In the genomic region with DNA sequence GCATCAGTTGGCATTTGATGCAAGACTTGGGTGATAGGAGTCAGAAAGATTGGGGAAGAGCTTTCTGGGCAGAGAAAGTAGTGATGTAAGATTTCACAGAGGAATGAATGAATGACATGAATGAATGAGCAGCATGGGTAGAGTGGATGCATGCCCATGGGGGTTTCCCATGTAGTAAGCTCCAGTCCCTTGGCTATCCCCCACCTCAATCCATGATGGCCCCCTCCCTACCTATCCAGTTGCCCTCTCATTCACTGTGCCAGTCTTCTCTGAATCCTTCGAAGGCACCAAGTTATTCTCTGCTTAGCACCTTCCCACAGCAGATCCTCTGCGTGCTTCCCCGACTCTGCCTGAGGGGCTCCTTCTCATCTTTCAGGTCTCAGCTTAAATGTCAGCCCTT, we compare ENCODE assay signal across 21 cellular contexts. TPM values are rescaled to one million over a fixed set of nuclear protein-coding genes. Genes with fewer than 3 reads are reported as not detected.
A peak's percentile ranks its signal among the peaks of the same experiment; 100 is the strongest.
DNase-seq lines count a peak whose midpoint lies in the region; ATAC-seq, FAIRE-seq and TF ChIP-seq lines count a peak whose summit lies in the region.
"Had no signal": no experiment of that assay in that cellular context is flagged by ENCODE, and none has a peak within 500 bp of the region (broad histone marks: within the 10 kb centered on the region; RNA-seq: fewer than 3 reads in every experiment).

No MANE protein-coding gene starts in this region.

- no peaks in the 10 kb centered on the region; the same call in 1 of the 2 replicates for H3K4me1 ChIP-seq in HEK293 (ENCODE audit: control insufficient read depth, insufficient read depth, low read length)
- H3K4me1 ChIP-seq in K562 (replicated peaks in 1 of 2; ENCODE audit: control insufficient read depth in 2 of 2, insufficient read depth in 2 of 2, low read length in 2 of 2) = no peaks in the 10 kb centered on the region
- no peaks in the 10 kb centered on the region for H3K4me1 ChIP-seq in sigmoid colon
- no peaks in the 10 kb centered on the region for H3K4me1 ChIP-seq in vagina
- H3K4me1 ChIP-seq: BLaER1, Caco-2 had no signal

- no peak overlapping the region for H3K9ac ChIP-seq in K562 (ENCODE audit: insufficient read depth in 1 of 2, low read depth in 2 of 2, low read length in 2 of 2)
- H3K9ac ChIP-seq: BLaER1, GM23248 had no signal

- BruUV-seq in K562 (replicated peaks; lab: Mats Ljungman, UMichigan) = no TSS peak

- H3K27ac ChIP-seq in HEK293 (ENCODE audit: extremely low read depth, low read depth, low read length) (no peak overlapping the region), K562 (ENCODE audit: extremely low read depth, low read depth, low read length) (no peak overlapping the region), sigmoid colon (no peak overlapping the region), vagina (no peak overlapping the region)
- H3K27ac ChIP-seq: BLaER1, C4-2B, GM23248 had no signal

- H3K27me3 ChIP-seq in K562 (ENCODE audit: control insufficient read depth in 2 of 2, insufficient read depth in 2 of 2, low read length in 2 of 2) (peaks cover 2 to 9% of the 10 kb centered on the region in 2 experiments; a peak in 2 of 5 replicates), sigmoid colon (no peaks in the 10 kb centered on the region), vagina (no peaks in the 10 kb centered on the region)
- H3K27me3 ChIP-seq: BLaER1 had no signal

- no peaks in the 10 kb centered on the region for H3K79me2 ChIP-seq in K562 (ENCODE audit: control insufficient read depth, insufficient read depth, low read length)

- H3K4me3 ChIP-seq in HEK293 (ENCODE audit: low read depth, low read length) = no peak overlapping the region
- no peak overlapping the region for H3K4me3 ChIP-seq in K562
- H3K4me3 ChIP-seq in sigmoid colon = no peak overlapping the region
- no peak overlapping the region for H3K4me3 ChIP-seq in vagina
- H3K4me3 ChIP-seq: BLaER1, GM23248 had no signal

- H3K9me1 ChIP-seq in K562 (ENCODE audit: control insufficient read depth, insufficient read depth, low read length) = no peaks in the 10 kb centered on the region

- no peak for ATAC-seq in K562
- ATAC-seq in HG03469 (IDR thresholded peaks at IDR 0.05; ENCODE audit: unreplicated experiment) = no peak
- ATAC-seq: CD8-positive, alpha-beta T cell had no signal

- H2AFZ ChIP-seq in K562 (ENCODE audit: low read depth, low read length) = no peak overlapping the region
- H2AFZ ChIP-seq: GM23248 had no signal

- H3K36me3 ChIP-seq in HEK293 (ENCODE audit: control insufficient read depth in 2 of 2, insufficient read depth in 1 of 2, low read length in 2 of 2) (no peaks in the 10 kb centered on the region; a peak in 1 of 3 replicates), K562 (ENCODE audit: control insufficient read depth, insufficient read depth, low read length) (no peaks in the 10 kb centered on the region), sigmoid colon (no peaks in the 10 kb centered on the region), vagina (no peaks in the 10 kb centered on the region)

- no peak for FAIRE-seq in K562 (lab: Jason Lieb, UNC)
- FAIRE-seq: A204.1, G401.6, GM19239, H1 had no signal

- no peak overlapping the region for H3K4me2 ChIP-seq in K562 (ENCODE audit: insufficient read depth, low read length)
- H3K4me2 ChIP-seq: BLaER1 had no signal

- no peaks in the 10 kb centered on the region; the same call in 1 of the 2 replicates for H4K20me1 ChIP-seq in K562 (replicated peaks; ENCODE audit: control insufficient read depth, insufficient read depth, low read length)
- H4K20me1 ChIP-seq: BLaER1 had no signal

- TF ChIP-seq RAD21 in K562 (CRISPR knock-in tag; conservative IDR thresholded peaks at IDR 0.05 in 1 of 2, IDR thresholded peaks at IDR 0.05 in 1 of 2) = no peak

- TF ChIP-seq POLR2A in K562 (conservative IDR thresholded peaks at IDR 0.05) (no peak), sigmoid colon (IDR thresholded peaks at IDR 0.05) (no peak), vagina (IDR thresholded peaks at IDR 0.05) (no peak)

- H3K9me3 ChIP-seq in HEK293 (ENCODE audit: control insufficient read depth, insufficient read depth, low read depth, low read length) (no peaks in the 10 kb centered on the region), K562 (replicated peaks; ENCODE audit: control insufficient read depth, insufficient read depth, low read depth, low read length) (no peaks in the 10 kb centered on the region), sigmoid colon (no peaks in the 10 kb centered on the region), vagina (no peaks in the 10 kb centered on the region)
- H3K9me3 ChIP-seq: BLaER1, Caco-2 had no signal

- CTCF ChIA-PET in HEK293 (lab: Yijun Ruan, JAX) = interaction anchor here (0.6 to 2.1 kb wide), 2 partner anchors 19 to 721 kb away, joined by 3 to 8 read pairs; no protein-coding TSS in a partner anchor
- CTCF ChIA-PET in HEK293T (lab: Yijun Ruan, JAX) = interaction anchor here (0.9 kb wide), 1 partner anchor 19 kb away, joined by 4 read pairs; no protein-coding TSS in a partner anchor
- CTCF ChIA-PET in K562 (lab: Yijun Ruan, JAX; ENCODE audit: low intra/inter-chr PET ratio) = no interaction called here

- POLR2A ChIA-PET in HEK293 (lab: Yijun Ruan, JAX) = no interaction called here
- POLR2A ChIA-PET in HEK293T (lab: Yijun Ruan, JAX) = no interaction called here
- POLR2A ChIA-PET in K562 (lab: Yijun Ruan, JAX) = interaction anchor here (1.2 kb wide), 1 partner anchor 10 kb away, joined by 4 read pairs; no protein-coding TSS in a partner anchor

- TF ChIP-seq CTCF in HEK293 (tag by site-specific recombination; IDR thresholded peaks at IDR 0.05) (no peak), K562 (IDR thresholded peaks at IDR 0.05 in 2 of 3, conservative IDR thresholded peaks at IDR 0.05 in 1 of 3; ENCODE audit: insufficient read depth in 2 of 3, low read depth in 1 of 3, low read length in 3 of 3) (no peak), sigmoid colon (IDR thresholded peaks at IDR 0.05) (no peak), vagina (IDR thresholded peaks at IDR 0.05) (no peak)

- DNase-seq in HEK293T (ENCODE audit: extremely low spot score) (no peak), K562 (ENCODE audit: extremely low read depth in 1 of 4, low spot score in 3 of 4) (no peak), sigmoid colon (no peak), vagina (ENCODE audit: extremely low spot score in 2 of 2) (no peak)
- DNase-seq: Caco-2; CD4-positive, CD25-positive, alpha-beta regulatory T cell; CD8-positive, alpha-beta T cell; DMS153; DND-41; GM23248; H7; HCEC 1CT; HFFc6 had no signal

- in situ Hi-C loops in K562 (cut with MboI) = no loop called here

- intact Hi-C loops in K562 (cut with micrococcal nuclease) (no loop called here), sigmoid colon (cut with DNase I) (no loop called here), vagina (cut with DNase I) (loop anchor here (10.0 kb wide), 1 partner anchor 121 kb away; no protein-coding TSS in a partner anchor)

- 4% methylated on average over 3 of the region's 3 CpGs for WGBS in K562 (ENCODE audit: insufficient coverage, low coverage, missing lambda C conversion rate)
- WGBS in sigmoid colon, 2 donors = 64 to 67% methylated on average over 3 of the region's 3 CpGs

- TF ChIP-seq EP300 in K562 (IDR thresholded peaks at IDR 0.05; ENCODE audit: low read length) = no peak
- no peak for TF ChIP-seq EP300 in sigmoid colon (IDR thresholded peaks at IDR 0.05)

TF ChIP-seq in HEK293T, 16 proteins besides CTCF, POLR2A, EP300 and RAD21 (continues in another document):
- no peak for TF ChIP-seq NFRKB (IDR thresholded peaks at IDR 0.05)
- no peak for TF ChIP-seq ZNF384 (IDR thresholded peaks at IDR 0.05)

TF ChIP-seq in K562, 482 proteins besides CTCF, POLR2A, EP300 and RAD21 (continues in another document):
- peak; percentile 55; the same call in 1 of the 2 replicates for TF ChIP-seq ZNF24 (IDR thresholded peaks at IDR 0.05)

RNA-seq across cellular contexts. Expression of a gene that starts 32.0 kb away (rescaled TPM):
- 26.1 and 39.0 TPM in 2 replicates for total RNA-seq in K562 (2011; cell fraction: chromatin; rRNA removed; ENCODE audit: low replicate concordance)
- total RNA-seq in K562 (2011; cell fraction: nucleolus; rRNA removed) = 26.8 and 29.5 TPM in 2 replicates
- total RNA-seq in K562 (2011; cell fraction: nucleoplasm; rRNA removed) = 45.2 and 60.2 TPM in 2 replicates
- total RNA-seq in K562 (2014; rRNA removed) (78.2 and 162 TPM in 2 replicates), K562 (2014; rRNA removed; fragmentation: Illumina TruSeq; extraction: Trizol) (245 and 297 TPM in 2 replicates), K562 (2015; rRNA removed; fragmentation: Illumina TruSeq; extraction: Trizol) (236 and 260 TPM in 2 replicates), K562 (2021) (247 and 250 TPM in 2 replicates), sigmoid colon (100 to 1,000 TPM in 2 of 4 donors, 10 to 100 TPM in 2; 65.6 to 106 (median 87.9) TPM), vagina (77.8 TPM)
- polyA plus RNA-seq in K562 (2011; rRNA removed) (213 and 281 TPM in 2 replicates), K562 (2014; fragmentation: Illumina TruSeq; extraction: Trizol) (228 and 255 TPM in 2 replicates), K562 (2014; fragmentation: Nextera tagmentation; extraction: Ambion mirVana) (100 to 1,000 TPM; 292 to 474 TPM), K562 (2014; rRNA removed) (207 and 239 TPM in 2 replicates), sigmoid colon (100 to 1,000 TPM; 136 to 168 (median 157) TPM)
- 116 and 153 TPM in 2 replicates for polyA plus RNA-seq in K562 (2011; cell fraction: cytosol; rRNA removed)
- polyA plus RNA-seq in K562 (2011; cell fraction: nucleus; rRNA removed) = 37.2 and 52.9 TPM in 2 replicates
- 163 and 363 TPM in 2 replicates for polyA plus RNA-seq in K562 (2012)
- 104 and 137 TPM in 2 replicates for polyA minus RNA-seq in K562 (2011; rRNA and poly(A)+ RNA removed)
- polyA minus RNA-seq in K562 (2011; cell fraction: cytosol; rRNA and poly(A)+ RNA removed) = 88.4 and 123 TPM in 2 replicates
- polyA minus RNA-seq in K562 (2011; cell fraction: nucleus; rRNA and poly(A)+ RNA removed) = 30.4 and 61.5 TPM in 2 replicates

RNA-seq across cellular contexts. Expression of a gene that starts 32.4 kb away (rescaled TPM):
- total RNA-seq in K562 (2011; cell fraction: chromatin; rRNA removed; ENCODE audit: low replicate concordance) = 63.1 and 71.1 TPM in 2 replicates
- 82.7 and 94.5 TPM in 2 replicates for total RNA-seq in K562 (2011; cell fraction: nucleolus; rRNA removed)
- total RNA-seq in K562 (2011; cell fraction: nucleoplasm; rRNA removed) = 103 and 120 TPM in 2 replicates
- total RNA-seq in K562 (2014; rRNA removed) (26.7 and 31.1 TPM in 2 replicates), K562 (2014; rRNA removed; fragmentation: Illumina TruSeq; extraction: Trizol) (46.4 and 52.8 TPM in 2 replicates), K562 (2015; rRNA removed; fragmentation: Illumina TruSeq; extraction: Trizol) (44.6 and 47.1 TPM in 2 replicates), K562 (2021) (40.2 and 41.4 TPM in 2 replicates), sigmoid colon (10 to 100 TPM; 39.0 to 47.4 (median 42.0) TPM), vagina (46.7 TPM)
- polyA plus RNA-seq in K562 (2011; rRNA removed) (66.0 and 66.9 TPM in 2 replicates), K562 (2014; fragmentation: Illumina TruSeq; extraction: Trizol) (28.3 and 32.5 TPM in 2 replicates), K562 (2014; fragmentation: Nextera tagmentation; extraction: Ambion mirVana) (10 to 100 TPM; 18.4 to 24.0 TPM), K562 (2014; rRNA removed) (23.0 and 23.7 TPM in 2 replicates), sigmoid colon (10 to 100 TPM; 11.4 to 32.5 (median 17.6) TPM)
- polyA plus RNA-seq in K562 (2011; cell fraction: cytosol; rRNA removed) = 38.3 and 52.0 TPM in 2 replicates
- polyA plus RNA-seq in K562 (2011; cell fraction: nucleus; rRNA removed) = 24.9 and 38.9 TPM in 2 replicates
- 17.4 and 20.9 TPM in 2 replicates for polyA plus RNA-seq in K562 (2012)
- polyA minus RNA-seq in K562 (2011; rRNA and poly(A)+ RNA removed) = 134 and 169 TPM in 2 replicates
- polyA minus RNA-seq in K562 (2011; cell fraction: cytosol; rRNA and poly(A)+ RNA removed) = 55.0 and 60.7 TPM in 2 replicates
- polyA minus RNA-seq in K562 (2011; cell fraction: nucleus; rRNA and poly(A)+ RNA removed) = 16.2 and 28.7 TPM in 2 replicates
